9 cellular contexts compared by ENCODE assay signal in the genomic region with DNA sequence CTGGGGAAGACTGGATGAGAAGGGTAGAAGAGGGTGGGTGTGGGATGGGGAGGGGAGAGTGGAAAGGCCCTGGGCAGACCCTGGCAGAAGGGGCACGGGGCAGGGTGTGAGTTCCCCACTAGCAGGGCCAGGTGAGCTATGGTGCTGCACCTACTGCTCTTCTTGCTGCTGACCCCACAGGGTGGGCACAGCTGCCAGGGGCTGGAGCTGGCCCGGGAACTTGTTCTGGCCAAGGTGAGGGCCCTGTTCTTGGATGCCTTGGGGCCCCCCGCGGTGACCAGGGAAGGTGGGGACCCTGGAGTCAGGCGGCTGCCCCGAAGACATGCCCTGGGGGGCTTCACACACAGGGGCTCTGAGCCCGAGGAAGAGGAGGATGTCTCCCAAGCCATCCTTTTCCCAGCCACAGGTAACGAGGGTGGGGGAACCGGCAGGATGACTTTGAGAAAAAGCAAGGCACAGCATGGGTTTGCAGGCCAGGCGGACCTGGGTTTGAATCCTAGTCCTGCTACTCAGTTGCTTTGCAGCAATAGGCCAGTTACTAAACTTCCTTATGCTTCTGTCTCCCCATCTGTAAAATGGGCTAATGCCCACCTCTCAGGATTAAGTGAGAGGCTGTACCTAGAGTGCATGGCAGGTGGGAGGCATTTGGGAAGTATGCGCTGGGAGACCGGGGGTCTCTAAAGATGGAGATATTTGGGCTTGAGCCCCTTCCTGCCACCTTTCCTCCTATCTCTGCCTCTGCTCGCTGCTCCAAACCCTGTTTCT. TPM values are rescaled to one million over a fixed set of nuclear protein-coding genes. Genes with fewer than 3 reads are reported as not detected.
DNase-seq lines count a peak whose midpoint lies in the region; ATAC-seq and TF ChIP-seq lines count a peak whose summit lies in the region.
"Had no signal": no experiment of that assay in that cellular context is flagged by ENCODE, and none has a peak within 500 bp of the region (broad histone marks: within the 10 kb centered on the region; RNA-seq: fewer than 3 reads in every experiment).

A gene with protein sequence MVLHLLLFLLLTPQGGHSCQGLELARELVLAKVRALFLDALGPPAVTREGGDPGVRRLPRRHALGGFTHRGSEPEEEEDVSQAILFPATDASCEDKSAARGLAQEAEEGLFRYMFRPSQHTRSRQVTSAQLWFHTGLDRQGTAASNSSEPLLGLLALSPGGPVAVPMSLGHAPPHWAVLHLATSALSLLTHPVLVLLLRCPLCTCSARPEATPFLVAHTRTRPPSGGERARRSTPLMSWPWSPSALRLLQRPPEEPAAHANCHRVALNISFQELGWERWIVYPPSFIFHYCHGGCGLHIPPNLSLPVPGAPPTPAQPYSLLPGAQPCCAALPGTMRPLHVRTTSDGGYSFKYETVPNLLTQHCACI (plus strand): TSS at position 74 of the 765 bp plus-strand sequence. CDS start 65 bp downstream, at position 139.

- H3K27me3 ChIP-seq in esophagus muscularis mucosa: peaks cover 0 to 28% (median 0%) of the 10 kb centered on the region in 4 donors

- H3K4me3 ChIP-seq in AG04449 (ENCODE audit: low read depth, low read length) (peak within 1 kb of the TSS; percentile 72), esophagus muscularis mucosa (peak within 1 kb of the TSS; percentile 73 to 87 (median 82))

- WGBS in esophagus muscularis mucosa: 86% methylated on average over 13 of the region's 13 CpGs

- CTCF ChIA-PET in AG04449 (lab: Yijun Ruan, JAX): interaction anchor here (2.2 to 4.0 kb wide), 2 partner anchors 11 to 118 kb away, joined by 14 to 46 read pairs; no protein-coding TSS in a partner anchor

- H3K4me1 ChIP-seq in esophagus muscularis mucosa: peaks cover 15 to 20% (median 16%) of the 10 kb centered on the region in 4 donors

- TF ChIP-seq CTCF in AG04449 (IDR thresholded peaks at IDR 0.05; ENCODE audit: insufficient read depth, low read length, missing control alignments) (no peak), esophagus muscularis mucosa (IDR thresholded peaks at IDR 0.05) (no peak), neural crest cell (conservative IDR thresholded peaks at IDR 0.05) (no peak)

- TF ChIP-seq POLR2A in esophagus muscularis mucosa (IDR thresholded peaks at IDR 0.05; ENCODE audit: low read depth): no peak

- POLR2A ChIA-PET in AG04449 (lab: Yijun Ruan, JAX): interaction anchor here (1.4 to 2.2 kb wide), 5 partner anchors 10 to 70 kb away, joined by 5 to 13 read pairs (median 8); a partner anchor contains a TSS

- no peaks in the 10 kb centered on the region for H3K27me3 Mint-ChIP-seq in neural crest cell (ENCODE audit: low read depth)

- no peak for TF ChIP-seq EP300 in esophagus muscularis mucosa (IDR thresholded peaks at IDR 0.05)

- peaks cover 37% of the 10 kb centered on the region for H3K4me1 Mint-ChIP-seq in neural crest cell

- H3K27ac ChIP-seq in esophagus muscularis mucosa (replicated peaks in 1 of 4): peak within 1 kb of the TSS; percentile 86 to 91 (median 90)

- H3K36me3 ChIP-seq in esophagus muscularis mucosa: peaks cover 0 to 7% (median 3%) of the 10 kb centered on the region in 4 donors

- no peaks in the 10 kb centered on the region for H3K9me3 Mint-ChIP-seq in neural crest cell

- ATAC-seq in GM18868 (IDR thresholded peaks at IDR 0.05; ENCODE audit: unreplicated experiment): no peak

- peak within 1 kb of the TSS; percentile 78 for H3K4me3 Mint-ChIP-seq in neural crest cell

- H3K9me3 ChIP-seq in esophagus muscularis mucosa: no peaks in the 10 kb centered on the region

- intact Hi-C loops in esophagus muscularis mucosa (cut with DNase I): no loop called here

- DNase-seq in AG04449 (ENCODE audit: low read depth, low spot score) (no peak), OCI-M1 (lab: John Stamatoyannopoulos, UW) (peak; percentile 13), esophagus muscularis mucosa (ENCODE audit: extremely low spot score) (no peak), neural crest cell (ENCODE audit: low read depth, low spot score) (no peak), NCI-H1930 (lab: John Stamatoyannopoulos, UW) (no peak), DMS 273 (lab: John Stamatoyannopoulos, UW; ENCODE audit: unreplicated experiment) (no peak)
- no peak for DNase-seq in stimulated activated naive CD4-positive, alpha-beta T cell (lab: John Stamatoyannopoulos, UW)

- peak within 1 kb of the TSS; percentile 81 for H3K27ac Mint-ChIP-seq in neural crest cell (ENCODE audit: unreplicated experiment)

- H3K36me3 Mint-ChIP-seq in neural crest cell (ENCODE audit: low read depth): peaks cover 2% of the 10 kb centered on the region

RNA-seq across cellular contexts. Expression of the gene that starts here (rescaled TPM):
- total RNA-seq in esophagus muscularis mucosa (under 1 TPM in 2 of 4 donors, not detected in 2; 0.45 to 0.75 TPM), neural crest cell (0.50 TPM in 1 of 2 replicates, not detected in the other)
- total RNA-seq: LHCN-M2 had no signal
